18 cellular contexts compared by ENCODE assay signal in genomic region chr10:4345842-4346241, GRCh38.
DNase-seq lines count a peak whose midpoint lies in the region; ATAC-seq and TF ChIP-seq lines count a peak whose summit lies in the region.
"Had no signal": no experiment of that assay in that cellular context is flagged by ENCODE, and none has a peak within 500 bp of the region (broad histone marks: within the 10 kb centered on the region; RNA-seq: fewer than 3 reads in every experiment).

No MANE protein-coding gene starts in this region.

- intact Hi-C loops in esophagus muscularis mucosa (cut with DNase I) (loop anchor here (10.0 kb wide), 2 partner anchors 149 to 561 kb away; partner anchors contain the start of gene KLF6), mucosa of descending colon (cut with DNase I, micrococcal nuclease) (no loop called here)

- peak overlapping the region in 1 of 2 donors; percentile 1 for H3K27ac Mint-ChIP-seq in natural killer cell treated with Interleukin-12 subunit alpha and Interleukin-12 subunit beta and Interleukin-15 and Interleukin-18, amount 100 ng/mL, for 72 hours
- H3K27ac Mint-ChIP-seq: CD14-positive monocyte; IgD-negative memory B cell; T-helper 2 cell treated with Interferon-gamma antibody and Interleukin-4, amounts not matched to agents 5 μg/mL and 100 μg/mL, for 36 hours had no signal

- ATAC-seq in natural killer cell treated with Interleukin-12 subunit alpha and Interleukin-12 subunit beta and Interleukin-15 and Interleukin-18, amount 100 ng/mL, for 72 hours, result no peak
- no peak for ATAC-seq in mucosa of descending colon

- H3K27ac ChIP-seq in esophagus muscularis mucosa (replicated peaks in 1 of 4), result peak overlapping the region; percentile 71 to 83 (median 78)
- H3K27ac ChIP-seq in muscle layer of duodenum (ENCODE audit: low read length), result peak overlapping the region; percentile 70
- H3K27ac ChIP-seq in tibial nerve, result peak overlapping the region in 3 of 4 donors; percentile 10 to 77 (median 74)

- H3K4me3 ChIP-seq in esophagus muscularis mucosa (no peak overlapping the region), muscle layer of duodenum (ENCODE audit: low read depth in 1 of 2, low read length in 2 of 2) (peak overlapping the region in 1 of 2 donors; percentile 3), tibial nerve (no peak overlapping the region), mucosa of descending colon (no peak overlapping the region)

- H3K36me3 ChIP-seq in esophagus muscularis mucosa (no peaks in the 10 kb centered on the region), muscle layer of duodenum (ENCODE audit: control insufficient read depth in 1 of 2, insufficient read depth in 2 of 2, low read length in 2 of 2) (no peaks in the 10 kb centered on the region), tibial nerve (no peaks in the 10 kb centered on the region), mucosa of descending colon (ENCODE audit: low read depth) (no peaks in the 10 kb centered on the region)

- no peak for TF ChIP-seq EP300 in esophagus muscularis mucosa (IDR thresholded peaks at IDR 0.05)
- no peak for TF ChIP-seq EP300 in tibial nerve (IDR thresholded peaks at IDR 0.05)

- TF ChIP-seq POLR2A in esophagus muscularis mucosa (IDR thresholded peaks at IDR 0.05; ENCODE audit: low read depth) (no peak), tibial nerve (IDR thresholded peaks at IDR 0.05) (no peak)

- in situ Hi-C loops in G401 (cut with HindIII; ENCODE audit: low sequenced_read_pairs), result no loop called here

- H3K9me3 ChIP-seq in esophagus muscularis mucosa (no peaks in the 10 kb centered on the region), muscle layer of duodenum (ENCODE audit: control insufficient read depth in 1 of 2, low read length in 2 of 2) (no peaks in the 10 kb centered on the region), tibial nerve (no peaks in the 10 kb centered on the region), mucosa of descending colon (no peaks in the 10 kb centered on the region)

- H3K4me3 Mint-ChIP-seq in natural killer cell treated with Interleukin-12 subunit alpha and Interleukin-12 subunit beta and Interleukin-15 and Interleukin-18, amount 100 ng/mL, for 72 hours, result no peak overlapping the region
- H3K4me3 Mint-ChIP-seq: CD14-positive monocyte; IgD-negative memory B cell; T-helper 2 cell treated with Interferon-gamma antibody and Interleukin-4, amounts not matched to agents 5 μg/mL and 100 μg/mL, for 36 hours had no signal

- H3K27me3 ChIP-seq in esophagus muscularis mucosa (no peaks in the 10 kb centered on the region), muscle layer of duodenum (ENCODE audit: low read depth, low read length) (no peaks in the 10 kb centered on the region), tibial nerve (no peaks in the 10 kb centered on the region)

- peaks cover 3% of the 10 kb centered on the region in 2 donors for H3K4me1 Mint-ChIP-seq in natural killer cell treated with Interleukin-12 subunit alpha and Interleukin-12 subunit beta and Interleukin-15 and Interleukin-18, amount 100 ng/mL, for 72 hours (ENCODE audit: low read depth in 2 of 2)
- H3K4me1 Mint-ChIP-seq: CD14-positive monocyte, IgD-negative memory B cell had no signal

- TF ChIP-seq CTCF in esophagus muscularis mucosa (IDR thresholded peaks at IDR 0.05) (no peak), tibial nerve (IDR thresholded peaks at IDR 0.05) (no peak), mucosa of descending colon (IDR thresholded peaks at IDR 0.05) (no peak)

- peaks cover 3% of the 10 kb centered on the region for H3K9me3 Mint-ChIP-seq in natural killer cell treated with Interleukin-12 subunit alpha and Interleukin-12 subunit beta and Interleukin-15 and Interleukin-18, amount 100 ng/mL, for 72 hours
- H3K9me3 Mint-ChIP-seq: T-helper 2 cell treated with Interferon-gamma antibody and Interleukin-4, amounts not matched to agents 5 μg/mL and 100 μg/mL, for 36 hours had no signal

- WGBS in esophagus muscularis mucosa, result 35% methylated on average over 1 of the region's 1 CpG
- 52 to 67% methylated on average over 1 of the region's 1 CpG for WGBS in tibial nerve, 2 donors

- peaks cover 13% of the 10 kb centered on the region in 2 donors for H3K27me3 Mint-ChIP-seq in natural killer cell treated with Interleukin-12 subunit alpha and Interleukin-12 subunit beta and Interleukin-15 and Interleukin-18, amount 100 ng/mL, for 72 hours

- no peaks in the 10 kb centered on the region for H3K36me3 Mint-ChIP-seq in natural killer cell treated with Interleukin-12 subunit alpha and Interleukin-12 subunit beta and Interleukin-15 and Interleukin-18, amount 100 ng/mL, for 72 hours
- H3K36me3 Mint-ChIP-seq: CD14-positive monocyte, IgD-negative memory B cell had no signal

- H3K4me1 ChIP-seq in esophagus muscularis mucosa, result peaks cover 21 to 32% (median 31%) of the 10 kb centered on the region in 4 donors
- peaks cover 0 to 19% of the 10 kb centered on the region in 2 donors for H3K4me1 ChIP-seq in muscle layer of duodenum (ENCODE audit: control insufficient read depth in 1 of 2, insufficient read depth in 2 of 2, low read length in 2 of 2)
- peaks cover 0 to 27% (median 5%) of the 10 kb centered on the region in 4 donors for H3K4me1 ChIP-seq in tibial nerve
- no peaks in the 10 kb centered on the region for H3K4me1 ChIP-seq in mucosa of descending colon (ENCODE audit: low read depth)

- DNase-seq in NCI-H446 treated with DMSO at 0.1 percent for 48 hours (lab: John Stamatoyannopoulos, UW) (peak; percentile 91), esophagus muscularis mucosa (ENCODE audit: extremely low spot score) (no peak), tibial nerve (ENCODE audit: low spot score in 2 of 2) (no peak), G401 (ENCODE audit: low spot score) (no peak), NAMALWA (ENCODE audit: low spot score) (no peak), mucosa of descending colon (no peak)
- no peak for DNase-seq in natural killer cell treated with Interleukin-12 subunit alpha and Interleukin-12 subunit beta and Interleukin-15 and Interleukin-18, amount 100 ng/mL, for 72 hours (ENCODE audit: low spot score)
- DNase-seq: activated CD4-positive, alpha-beta T cell treated with anti-CD3 and anti-CD28 coated beads for 48 hours; activated T-cell treated with anti-CD3 and anti-CD28 coated beads, Interleukin-2, amount 50 U/mL, for 48 hours; amniotic stem cell; head of caudate nucleus; NCI-H1105; NCI-H510A; occipital lobe had no signal
